Comparison of ENCODE assay signal across 1 cellular context in genomic region chrX:118497180-118497814, GRCh38.
TF ChIP-seq lines count a peak whose summit lies in the region.

No MANE protein-coding gene starts in this region.

TF ChIP-seq in K562, 482 proteins besides CTCF, POLR2A, EP300 and RAD21 (continued from another document):
- TF ChIP-seq KDM1A (IDR thresholded peaks at IDR 0.05), result peak; percentile 8 to 31; a peak in 2 of 4 replicates
- TF ChIP-seq CLOCK (CRISPR knock-in tag; IDR thresholded peaks at IDR 0.05; ENCODE audit: borderline replicate concordance), result no peak
- no peak for TF ChIP-seq SAFB (IDR thresholded peaks at IDR 0.05; ENCODE audit: borderline replicate concordance, low read depth, low read length)
- no peak for TF ChIP-seq ZNF124 (CRISPR knock-in tag; IDR thresholded peaks at IDR 0.05)
- TF ChIP-seq GATA2 (CRISPR knock-in tag; IDR thresholded peaks at IDR 0.05), result no peak
- TF ChIP-seq ZNF316 (IDR thresholded peaks at IDR 0.05), result peak; percentile 49; the same call in 1 of the 2 replicates
- no peak for TF ChIP-seq TRIM28 (IDR thresholded peaks at IDR 0.05)
- TF ChIP-seq TFE3 (CRISPR knock-in tag; IDR thresholded peaks at IDR 0.05), result 0 out of 2 replicates have a peak, but pooled peaks have one; percentile 6
- TF ChIP-seq OTX1 (CRISPR knock-in tag; IDR thresholded peaks at IDR 0.05), result no peak
- TF ChIP-seq MEIS2 (IDR thresholded peaks at IDR 0.05; ENCODE audit: partially characterized antibody), result peak; percentile 40
- TF ChIP-seq GABPB2 (CRISPR knock-in tag; conservative IDR thresholded peaks at IDR 0.05), result no peak
- TF ChIP-seq KAT2B (IDR thresholded peaks at IDR 0.05; ENCODE audit: low read depth, low read length), result no peak
- no peak for TF ChIP-seq IFI16 (CRISPR knock-in tag; IDR thresholded peaks at IDR 0.05)
- no peak for TF ChIP-seq ZBTB11 (CRISPR knock-in tag; IDR thresholded peaks at IDR 0.05)
- TF ChIP-seq, protein P1, sequence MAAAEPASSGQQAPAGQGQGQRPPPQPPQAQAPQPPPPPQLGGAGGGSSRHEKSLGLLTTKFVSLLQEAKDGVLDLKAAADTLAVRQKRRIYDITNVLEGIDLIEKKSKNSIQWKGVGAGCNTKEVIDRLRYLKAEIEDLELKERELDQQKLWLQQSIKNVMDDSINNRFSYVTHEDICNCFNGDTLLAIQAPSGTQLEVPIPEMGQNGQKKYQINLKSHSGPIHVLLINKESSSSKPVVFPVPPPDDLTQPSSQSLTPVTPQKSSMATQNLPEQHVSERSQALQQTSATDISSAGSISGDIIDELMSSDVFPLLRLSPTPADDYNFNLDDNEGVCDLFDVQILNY (CRISPR knock-in tag; IDR thresholded peaks at IDR 0.05), result no peak
- TF ChIP-seq, protein P2, sequence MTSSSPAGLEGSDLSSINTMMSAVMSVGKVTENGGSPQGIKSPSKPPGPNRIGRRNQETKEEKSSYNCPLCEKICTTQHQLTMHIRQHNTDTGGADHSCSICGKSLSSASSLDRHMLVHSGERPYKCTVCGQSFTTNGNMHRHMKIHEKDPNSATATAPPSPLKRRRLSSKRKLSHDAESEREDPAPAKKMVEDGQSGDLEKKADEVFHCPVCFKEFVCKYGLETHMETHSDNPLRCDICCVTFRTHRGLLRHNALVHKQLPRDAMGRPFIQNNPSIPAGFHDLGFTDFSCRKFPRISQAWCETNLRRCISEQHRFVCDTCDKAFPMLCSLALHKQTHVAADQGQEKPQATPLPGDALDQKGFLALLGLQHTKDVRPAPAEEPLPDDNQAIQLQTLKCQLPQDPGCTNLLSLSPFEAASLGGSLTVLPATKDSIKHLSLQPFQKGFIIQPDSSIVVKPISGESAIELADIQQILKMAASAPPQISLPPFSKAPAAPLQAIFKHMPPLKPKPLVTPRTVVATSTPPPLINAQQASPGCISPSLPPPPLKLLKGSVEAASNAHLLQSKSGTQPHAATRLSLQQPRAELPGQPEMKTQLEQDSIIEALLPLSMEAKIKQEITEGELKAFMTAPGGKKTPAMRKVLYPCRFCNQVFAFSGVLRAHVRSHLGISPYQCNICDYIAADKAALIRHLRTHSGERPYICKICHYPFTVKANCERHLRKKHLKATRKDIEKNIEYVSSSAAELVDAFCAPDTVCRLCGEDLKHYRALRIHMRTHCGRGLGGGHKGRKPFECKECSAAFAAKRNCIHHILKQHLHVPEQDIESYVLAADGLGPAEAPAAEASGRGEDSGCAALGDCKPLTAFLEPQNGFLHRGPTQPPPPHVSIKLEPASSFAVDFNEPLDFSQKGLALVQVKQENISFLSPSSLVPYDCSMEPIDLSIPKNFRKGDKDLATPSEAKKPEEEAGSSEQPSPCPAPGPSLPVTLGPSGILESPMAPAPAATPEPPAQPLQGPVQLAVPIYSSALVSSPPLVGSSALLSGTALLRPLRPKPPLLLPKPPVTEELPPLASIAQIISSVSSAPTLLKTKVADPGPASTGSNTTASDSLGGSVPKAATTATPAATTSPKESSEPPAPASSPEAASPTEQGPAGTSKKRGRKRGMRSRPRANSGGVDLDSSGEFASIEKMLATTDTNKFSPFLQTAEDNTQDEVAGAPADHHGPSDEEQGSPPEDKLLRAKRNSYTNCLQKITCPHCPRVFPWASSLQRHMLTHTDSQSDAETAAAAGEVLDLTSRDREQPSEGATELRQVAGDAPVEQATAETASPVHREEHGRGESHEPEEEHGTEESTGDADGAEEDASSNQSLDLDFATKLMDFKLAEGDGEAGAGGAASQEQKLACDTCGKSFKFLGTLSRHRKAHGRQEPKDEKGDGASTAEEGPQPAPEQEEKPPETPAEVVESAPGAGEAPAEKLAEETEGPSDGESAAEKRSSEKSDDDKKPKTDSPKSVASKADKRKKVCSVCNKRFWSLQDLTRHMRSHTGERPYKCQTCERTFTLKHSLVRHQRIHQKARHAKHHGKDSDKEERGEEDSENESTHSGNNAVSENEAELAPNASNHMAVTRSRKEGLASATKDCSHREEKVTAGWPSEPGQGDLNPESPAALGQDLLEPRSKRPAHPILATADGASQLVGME (CRISPR knock-in tag; IDR thresholded peaks at IDR 0.05), result no peak
- TF ChIP-seq, protein P3, sequence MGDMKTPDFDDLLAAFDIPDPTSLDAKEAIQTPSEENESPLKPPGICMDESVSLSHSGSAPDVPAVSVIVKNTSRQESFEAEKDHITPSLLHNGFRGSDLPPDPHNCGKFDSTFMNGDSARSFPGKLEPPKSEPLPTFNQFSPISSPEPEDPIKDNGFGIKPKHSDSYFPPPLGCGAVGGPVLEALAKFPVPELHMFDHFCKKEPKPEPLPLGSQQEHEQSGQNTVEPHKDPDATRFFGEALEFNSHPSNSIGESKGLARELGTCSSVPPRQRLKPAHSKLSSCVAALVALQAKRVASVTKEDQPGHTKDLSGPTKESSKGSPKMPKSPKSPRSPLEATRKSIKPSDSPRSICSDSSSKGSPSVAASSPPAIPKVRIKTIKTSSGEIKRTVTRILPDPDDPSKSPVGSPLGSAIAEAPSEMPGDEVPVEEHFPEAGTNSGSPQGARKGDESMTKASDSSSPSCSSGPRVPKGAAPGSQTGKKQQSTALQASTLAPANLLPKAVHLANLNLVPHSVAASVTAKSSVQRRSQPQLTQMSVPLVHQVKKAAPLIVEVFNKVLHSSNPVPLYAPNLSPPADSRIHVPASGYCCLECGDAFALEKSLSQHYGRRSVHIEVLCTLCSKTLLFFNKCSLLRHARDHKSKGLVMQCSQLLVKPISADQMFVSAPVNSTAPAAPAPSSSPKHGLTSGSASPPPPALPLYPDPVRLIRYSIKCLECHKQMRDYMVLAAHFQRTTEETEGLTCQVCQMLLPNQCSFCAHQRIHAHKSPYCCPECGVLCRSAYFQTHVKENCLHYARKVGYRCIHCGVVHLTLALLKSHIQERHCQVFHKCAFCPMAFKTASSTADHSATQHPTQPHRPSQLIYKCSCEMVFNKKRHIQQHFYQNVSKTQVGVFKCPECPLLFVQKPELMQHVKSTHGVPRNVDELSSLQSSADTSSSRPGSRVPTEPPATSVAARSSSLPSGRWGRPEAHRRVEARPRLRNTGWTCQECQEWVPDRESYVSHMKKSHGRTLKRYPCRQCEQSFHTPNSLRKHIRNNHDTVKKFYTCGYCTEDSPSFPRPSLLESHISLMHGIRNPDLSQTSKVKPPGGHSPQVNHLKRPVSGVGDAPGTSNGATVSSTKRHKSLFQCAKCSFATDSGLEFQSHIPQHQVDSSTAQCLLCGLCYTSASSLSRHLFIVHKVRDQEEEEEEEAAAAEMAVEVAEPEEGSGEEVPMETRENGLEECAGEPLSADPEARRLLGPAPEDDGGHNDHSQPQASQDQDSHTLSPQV (IDR thresholded peaks at IDR 0.05), result no peak
- no peak for TF ChIP-seq KLF16 (IDR thresholded peaks at IDR 0.05)
- TF ChIP-seq, protein P4, sequence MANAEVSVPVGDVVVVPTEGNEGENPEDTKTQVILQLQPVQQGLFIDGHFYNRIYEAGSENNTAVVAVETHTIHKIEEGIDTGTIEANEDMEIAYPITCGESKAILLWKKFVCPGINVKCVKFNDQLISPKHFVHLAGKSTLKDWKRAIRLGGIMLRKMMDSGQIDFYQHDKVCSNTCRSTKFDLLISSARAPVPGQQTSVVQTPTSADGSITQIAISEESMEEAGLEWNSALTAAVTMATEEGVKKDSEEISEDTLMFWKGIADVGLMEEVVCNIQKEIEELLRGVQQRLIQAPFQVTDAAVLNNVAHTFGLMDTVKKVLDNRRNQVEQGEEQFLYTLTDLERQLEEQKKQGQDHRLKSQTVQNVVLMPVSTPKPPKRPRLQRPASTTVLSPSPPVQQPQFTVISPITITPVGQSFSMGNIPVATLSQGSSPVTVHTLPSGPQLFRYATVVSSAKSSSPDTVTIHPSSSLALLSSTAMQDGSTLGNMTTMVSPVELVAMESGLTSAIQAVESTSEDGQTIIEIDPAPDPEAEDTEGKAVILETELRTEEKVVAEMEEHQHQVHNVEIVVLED (CRISPR knock-in tag; IDR thresholded peaks at IDR 0.05), result no peak
- TF ChIP-seq NEUROD1 (IDR thresholded peaks at IDR 0.05; ENCODE audit: borderline replicate concordance, low read depth, low read length, partially characterized antibody), result no peak
- TF ChIP-seq TCF7 (IDR thresholded peaks at IDR 0.05; ENCODE audit: borderline replicate concordance), result no peak
- TF ChIP-seq C11orf30 (IDR thresholded peaks at IDR 0.05; ENCODE audit: low read depth), result peak; percentile 22; the same call in 1 of the 2 replicates
- no peak for TF ChIP-seq ZNF280A (IDR thresholded peaks at IDR 0.05; ENCODE audit: low read depth, partially characterized antibody)
- no peak for TF ChIP-seq FOS (IDR thresholded peaks at IDR 0.05; ENCODE audit: extremely low read depth, insufficient read length)
- TF ChIP-seq CSDE1 (IDR thresholded peaks at IDR 0.05), result no peak
- no peak for TF ChIP-seq FOXO4 (CRISPR knock-in tag; IDR thresholded peaks at IDR 0.05)
TF ChIP-seq in K562: peak in this region for 5.
